In genomic region chr11:73387594-73388021, GRCh38 we compare ENCODE assay signal across 12 cellular contexts. TPM values are rescaled to one million over a fixed set of nuclear protein-coding genes. Genes with fewer than 3 reads are reported as not detected.
DNase-seq lines count a peak whose midpoint lies in the region; ATAC-seq, FAIRE-seq and TF ChIP-seq lines count a peak whose summit lies in the region.
"Had no signal": no experiment of that assay in that cellular context is flagged by ENCODE, and none has a peak within 500 bp of the region (broad histone marks: within the 10 kb centered on the region; RNA-seq: fewer than 3 reads in every experiment).

No MANE protein-coding gene starts in this region.

- WGBS in tibial nerve, 2 donors, result 64 to 75% methylated on average over 9 to 10 of the region's 13 CpGs
- 83 to 86% methylated on average over 13 of the region's 13 CpGs for WGBS in pancreas, 2 donors

- H3K27me3 ChIP-seq in keratinocyte (ENCODE audit: control insufficient read depth, extremely low read depth, insufficient read depth, low read length) (no peaks in the 10 kb centered on the region), tibial nerve (no peaks in the 10 kb centered on the region), pancreas (no peaks in the 10 kb centered on the region)
- H3K27me3 ChIP-seq: MG63 had no signal

- no peak for TF ChIP-seq EP300 in tibial nerve (IDR thresholded peaks at IDR 0.05)

- no peak for FAIRE-seq in keratinocyte (lab: Jason Lieb, UNC)
- no peak for FAIRE-seq in pancreas (lab: Jason Lieb, UNC)
- FAIRE-seq: bronchial epithelial cell had no signal

- peak overlapping the region; percentile 69 for H3K4me2 ChIP-seq in keratinocyte (ENCODE audit: control insufficient read depth, extremely low read depth, insufficient read depth, low read depth, low read length)
- H3K4me2 ChIP-seq: PC-9 had no signal

- no peak for TF ChIP-seq POLR2A in tibial nerve (IDR thresholded peaks at IDR 0.05)

- peaks cover 13% of the 10 kb centered on the region for H3K9me1 ChIP-seq in keratinocyte (ENCODE audit: control insufficient read depth, extremely low read depth, insufficient read depth, low read length)

- H3K36me3 ChIP-seq in keratinocyte (ENCODE audit: control insufficient read depth in 2 of 2, extremely low read depth in 1 of 2, insufficient read depth in 2 of 2, low read length in 2 of 2) (peaks cover 6% of the 10 kb centered on the region in 2 experiments), tibial nerve (no peaks in the 10 kb centered on the region), pancreas (no peaks in the 10 kb centered on the region)

- ATAC-seq in Right ventricle myocardium superior (ENCODE audit: poor library complexity) (peak; percentile 5), Right ventricle myocardium inferior (no peak), pancreas (no peak), HG02981 (IDR thresholded peaks at IDR 0.05; ENCODE audit: unreplicated experiment) (no peak), HG03159 (IDR thresholded peaks at IDR 0.05; ENCODE audit: unreplicated experiment) (no peak)

- intact Hi-C loops in Right ventricle myocardium superior (cut with DNase I), result no loop called here
- intact Hi-C loops in Right ventricle myocardium inferior (cut with DNase I), result no loop called here
- intact Hi-C loops in pancreas (cut with DNase I), result no loop called here

- peak overlapping the region; percentile 7 for H3K27ac ChIP-seq in keratinocyte (ENCODE audit: control insufficient read depth, insufficient read depth, low read length)
- H3K27ac ChIP-seq in tibial nerve, result peak overlapping the region in 3 of 4 donors; percentile 37 to 70 (median 39)
- H3K27ac ChIP-seq in pancreas, result peak overlapping the region in 2 of 4 donors; percentile 7 to 12
- H3K27ac ChIP-seq: PC-9 had no signal

- H4K20me1 ChIP-seq in keratinocyte (ENCODE audit: control insufficient read depth, extremely low read depth, insufficient read depth, low read length), result peaks cover 2% of the 10 kb centered on the region

- no peak for TF ChIP-seq CTCF in keratinocyte (optimal IDR thresholded peaks at IDR 0.05 in 1 of 3, IDR thresholded peaks at IDR 0.05 in 1 of 3, conservative IDR thresholded peaks at IDR 0.05 in 1 of 3; ENCODE audit: extremely low read depth in 1 of 3, insufficient read depth in 2 of 3, low read length in 3 of 3)
- no peak for TF ChIP-seq CTCF in tibial nerve (IDR thresholded peaks at IDR 0.05)
- no peak for TF ChIP-seq CTCF in pancreas (IDR thresholded peaks at IDR 0.05)

- dilution Hi-C loops in keratinocyte (cut with MboI; ENCODE audit: extremely low pct_ligation_motif_present, low sequenced_read_pairs), result no loop called here

- peak overlapping the region; percentile 46 for H3K9ac ChIP-seq in keratinocyte (ENCODE audit: control insufficient read depth, extremely low read depth, insufficient read depth, low read length)

- no peak overlapping the region for H2AFZ ChIP-seq in keratinocyte (ENCODE audit: control insufficient read depth, low read length)
- H2AFZ ChIP-seq: PC-9 had no signal

- H3K4me1 ChIP-seq in keratinocyte (ENCODE audit: control insufficient read depth, extremely low read depth, insufficient read depth, low read length), result peaks cover 71% of the 10 kb centered on the region
- H3K4me1 ChIP-seq in tibial nerve, result peaks cover 0 to 69% (median 48%) of the 10 kb centered on the region in 4 donors
- peaks cover 0 to 4% (median 0%) of the 10 kb centered on the region in 3 donors for H3K4me1 ChIP-seq in pancreas

- H3K9me3 ChIP-seq in keratinocyte (ENCODE audit: control insufficient read depth, low read depth, low read length), result no peaks in the 10 kb centered on the region
- H3K9me3 ChIP-seq in tibial nerve, result no peaks in the 10 kb centered on the region
- H3K9me3 ChIP-seq in pancreas, result no peaks in the 10 kb centered on the region
- H3K9me3 ChIP-seq: MG63 had no signal

- peaks cover 64% of the 10 kb centered on the region for H3K79me2 ChIP-seq in keratinocyte (ENCODE audit: control insufficient read depth, insufficient read depth, low read length)

- DNase-seq in Right ventricle myocardium superior (no peak), Right ventricle myocardium inferior (ENCODE audit: missing footprints) (no peak), SKM-1 (lab: John Stamatoyannopoulos, UW; ENCODE audit: unreplicated experiment) (peak; percentile 72), keratinocyte (ENCODE audit: low read depth, low spot score) (no peak), tibial nerve (ENCODE audit: low spot score in 2 of 2) (no peak), pancreas (no peak)
- DNase-seq: activated CD4-positive, alpha-beta T cell treated with anti-CD3 and anti-CD28 coated beads for 4 hours; MG63; PC-9 had no signal

- H3K4me3 ChIP-seq in keratinocyte (ENCODE audit: control insufficient read depth in 2 of 3, extremely low read depth in 1 of 3, insufficient read depth in 2 of 3, low read depth in 1 of 3, low read length in 3 of 3), result peak overlapping the region in 1 of 3 experiments; percentile 52
- H3K4me3 ChIP-seq in tibial nerve, result no peak overlapping the region
- no peak overlapping the region for H3K4me3 ChIP-seq in pancreas
- H3K4me3 ChIP-seq: MG63, PC-9 had no signal

RNA-seq across cellular contexts. Expression of gene RELT, which starts 11.4 kb away (rescaled TPM):
- 1.3 TPM for total RNA-seq in Right ventricle myocardium superior
- 2.3 TPM for total RNA-seq in Right ventricle myocardium inferior
- polyA plus RNA-seq in keratinocyte, result 3.4 to 5.0 TPM (median 4.2 TPM) in 3 replicates
- 3.6 TPM for polyA plus RNA-seq in keratinocyte (2011; ENCODE audit: low read depth)
- 1.9 and 2.9 TPM in 2 replicates for polyA plus RNA-seq in keratinocyte (2011; cell fraction: cytosol; rRNA removed)
- 11.2 and 14.1 TPM in 2 replicates for polyA plus RNA-seq in keratinocyte (2011; cell fraction: nucleus; rRNA removed)
- polyA plus RNA-seq in keratinocyte (2012; ENCODE audit: low replicate concordance), result 4.4 and 4.9 TPM in 2 replicates
- polyA minus RNA-seq in keratinocyte, result 3.8 to 5.0 TPM (median 4.6 TPM) in 3 replicates
- polyA minus RNA-seq in keratinocyte (2011; cell fraction: cytosol; rRNA and poly(A)+ RNA removed), result 5.0 TPM
- polyA minus RNA-seq in keratinocyte (2011; cell fraction: nucleus; rRNA and poly(A)+ RNA removed), result 7.8 and 8.4 TPM in 2 replicates
- 1 to 10 TPM; 2.4 to 6.0 (median 2.5) TPM for total RNA-seq in tibial nerve
- 1 to 10 TPM in 2 of 6 donors, under 1 TPM in 4; 0.23 to 4.7 (median 0.75) TPM for total RNA-seq in pancreas
- under 1 TPM; 0.59 to 0.91 TPM for polyA plus RNA-seq in pancreas
